9 cellular contexts compared by ENCODE assay signal in the genomic region with DNA sequence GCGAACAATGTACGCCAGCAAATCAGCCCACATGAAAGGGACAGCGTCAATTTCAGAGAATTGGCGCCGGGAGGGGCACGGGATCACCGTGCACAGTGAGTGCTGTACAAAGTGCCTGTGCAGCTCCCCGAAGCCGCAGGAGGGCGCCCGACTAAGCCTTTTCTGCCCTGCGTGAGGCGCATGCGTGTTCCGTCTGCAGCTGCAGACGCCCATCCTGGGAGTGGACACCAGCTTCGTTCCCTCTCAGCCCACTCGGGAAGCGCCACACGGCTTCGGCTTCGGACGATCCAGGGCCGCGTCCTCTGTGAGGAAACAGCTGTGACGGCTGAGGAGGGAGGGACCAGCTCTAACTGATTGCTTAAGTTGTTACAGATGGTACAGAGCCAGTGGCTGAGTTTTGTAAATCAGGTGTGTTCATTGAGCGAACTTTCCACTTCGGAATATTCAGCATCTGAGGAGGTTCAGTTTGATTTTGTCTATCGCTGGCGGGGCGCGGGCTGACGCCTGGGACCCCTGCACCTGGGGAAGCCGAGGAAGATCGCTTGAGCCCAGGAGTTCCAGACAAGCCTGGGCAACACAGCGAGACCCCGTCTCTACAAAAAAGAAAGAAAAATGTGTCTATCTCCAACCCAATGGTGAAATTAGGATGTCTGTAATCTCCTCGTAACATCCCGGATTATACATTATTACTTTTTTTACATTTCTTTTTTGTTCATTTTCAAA. TPM values are rescaled to one million over a fixed set of nuclear protein-coding genes. Genes with fewer than 3 reads are reported as not detected.
DNase-seq lines count a peak whose midpoint lies in the region; ATAC-seq and TF ChIP-seq lines count a peak whose summit lies in the region.
"Had no signal": no experiment of that assay in that cellular context is flagged by ENCODE, and none has a peak within 500 bp of the region (broad histone marks: within the 10 kb centered on the region; RNA-seq: fewer than 3 reads in every experiment).

No MANE protein-coding gene starts in this region.

- no peak overlapping the region for H2AK5ac ChIP-seq in mesenchymal stem cell (ENCODE audit: low read length, severe bottlenecking)

- H2BK12ac ChIP-seq in mesenchymal stem cell (ENCODE audit: low read length in 2 of 2), result no peak overlapping the region

- H2AFZ ChIP-seq in mesenchymal stem cell (ENCODE audit: low read depth, low read length), result peak overlapping the region; percentile 75

- H3K27ac ChIP-seq in CD8-positive, alpha-beta T cell (ENCODE audit: low read depth, low read length), result peak overlapping the region; percentile 38
- H3K27ac ChIP-seq in mesenchymal stem cell (ENCODE audit: low read length, poor library complexity, severe bottlenecking), result no peak overlapping the region
- H3K27ac ChIP-seq: KMS-11 had no signal

- peak; percentile 97 for ATAC-seq in CD8-positive, alpha-beta T cell
- ATAC-seq in HG03378 (IDR thresholded peaks at IDR 0.05; ENCODE audit: unreplicated experiment) (peak; percentile 49), HG03135 (IDR thresholded peaks at IDR 0.05; ENCODE audit: unreplicated experiment) (no peak)

- peak overlapping the region in 1 of 2 experiments; percentile 9 for H3K23ac ChIP-seq in mesenchymal stem cell (ENCODE audit: low read length in 2 of 2)

- no peak overlapping the region for H4K91ac ChIP-seq in mesenchymal stem cell (ENCODE audit: low read length)

- no peaks in the 10 kb centered on the region for H3K36me3 Mint-ChIP-seq in CD8-positive, alpha-beta T cell
- H3K36me3 Mint-ChIP-seq in endothelial cell (ENCODE audit: low read depth, unreplicated experiment), result no peaks in the 10 kb centered on the region

- H3K4me1 Mint-ChIP-seq in CD8-positive, alpha-beta T cell (ENCODE audit: low read depth), result peaks cover 26% of the 10 kb centered on the region
- H3K4me1 Mint-ChIP-seq in endothelial cell (ENCODE audit: unreplicated experiment), result peaks cover 4% of the 10 kb centered on the region

- no peak overlapping the region for H3K4ac ChIP-seq in mesenchymal stem cell (ENCODE audit: low read depth in 1 of 2, low read length in 2 of 2)

- CTCF ChIA-PET in CD8-positive, alpha-beta T cell (lab: Charles Lee), result interaction anchor here (0.5 to 7.8 kb wide), 13 partner anchors 10 to 232 kb away, joined by 3 to 75 read pairs (median 5); partner anchors contain the start of genes TRPV2 and ZNF287

- H3K79me1 ChIP-seq in mesenchymal stem cell (replicated peaks; ENCODE audit: low read length, poor library complexity, severe bottlenecking), result no peaks in the 10 kb centered on the region

- no peaks in the 10 kb centered on the region for H3K9me3 Mint-ChIP-seq in CD8-positive, alpha-beta T cell
- H3K9me3 Mint-ChIP-seq in endothelial cell (ENCODE audit: unreplicated experiment), result no peaks in the 10 kb centered on the region

- peak; percentile 77 for TF ChIP-seq CTCF in CD8-positive, alpha-beta T cell (IDR thresholded peaks at IDR 0.05)
- peak; percentile 73 for TF ChIP-seq CTCF in endothelial cell (IDR thresholded peaks at IDR 0.05; ENCODE audit: unreplicated experiment)

- peak; percentile 87 to 95 (median 93) for DNase-seq in CD8-positive, alpha-beta T cell
- DNase-seq in NOMO-1 (lab: John Stamatoyannopoulos, UW; ENCODE audit: unreplicated experiment in 2 of 2) (peak; percentile 81 to 85), endothelial cell (ENCODE audit: low spot score) (peak; percentile 91), mesenchymal stem cell (peak; percentile 84)
- peak; percentile 91 for DNase-seq in activated CD8-positive, alpha-beta memory T cell treated with anti-CD3 and anti-CD28 coated beads, Interleukin-2, amount 50 U/mL, for 4 hours
- peak; percentile 84 to 89 (median 88) for DNase-seq in stimulated activated CD4-positive, alpha-beta T cell treated with anti-CD3 and anti-CD28 coated beads, TNF-alpha, amount 100 ng/mL, for 4 hours (ENCODE audit: low read depth in 3 of 3)

- H3K4me2 ChIP-seq in mesenchymal stem cell (ENCODE audit: low read length, poor library complexity, severe bottlenecking), result no peak overlapping the region
- H3K4me2 ChIP-seq: KMS-11 had no signal

- peak overlapping the region; percentile 78 for H3K4me3 Mint-ChIP-seq in CD8-positive, alpha-beta T cell
- peak overlapping the region; percentile 31 for H3K4me3 Mint-ChIP-seq in endothelial cell (ENCODE audit: unreplicated experiment)

- no peak overlapping the region for H2BK5ac ChIP-seq in mesenchymal stem cell (ENCODE audit: low read depth, low read length, poor library complexity, severe bottlenecking)

- peaks cover 30% of the 10 kb centered on the region for H3K27me3 Mint-ChIP-seq in CD8-positive, alpha-beta T cell (ENCODE audit: low read depth)
- no peaks in the 10 kb centered on the region for H3K27me3 Mint-ChIP-seq in endothelial cell (ENCODE audit: unreplicated experiment)

- intact Hi-C loops in CD8-positive, alpha-beta T cell (cut with DNase I, micrococcal nuclease), result loop anchor here (1.0 to 10.0 kb wide), 3 partner anchors 15 to 200 kb away; partner anchors contain the start of genes ZNF287 (in 2 of the 2) and UBB (in 1 of the 2)

- H3K18ac ChIP-seq in mesenchymal stem cell (ENCODE audit: low read depth in 1 of 2, low read length in 2 of 2), result peak overlapping the region in 1 of 2 experiments; percentile 37

- POLR2A ChIA-PET in CD8-positive, alpha-beta T cell (lab: Charles Lee), result interaction anchor here (0.8 to 1.2 kb wide), 4 partner anchors 14 to 204 kb away, joined by 3 to 9 read pairs (median 4); partner anchors contain the start of genes UBB and ZNF287

- 17% methylated on average over 37 of the region's 39 CpGs for WGBS in mesenchymal stem cell

- peak overlapping the region; percentile 72 for H3K9ac ChIP-seq in mesenchymal stem cell (ENCODE audit: low read length)
- H3K9ac ChIP-seq: KMS-11 had no signal

- H3K9me3 ChIP-seq in CD8-positive, alpha-beta T cell (ENCODE audit: low read length), result no peaks in the 10 kb centered on the region
- H3K9me3 ChIP-seq in mesenchymal stem cell (ENCODE audit: control insufficient read depth, low read length), result peaks cover 4% of the 10 kb centered on the region

- H2BK15ac ChIP-seq in mesenchymal stem cell (ENCODE audit: low read depth, poor library complexity, severe bottlenecking), result no peak overlapping the region

- H3K27ac Mint-ChIP-seq in CD8-positive, alpha-beta T cell, result peak overlapping the region; percentile 91
- no peak overlapping the region for H3K27ac Mint-ChIP-seq in endothelial cell (ENCODE audit: unreplicated experiment)

- peaks cover 16% of the 10 kb centered on the region for H3K4me1 ChIP-seq in CD8-positive, alpha-beta T cell (ENCODE audit: insufficient read depth, low read length)
- peaks cover 2% of the 10 kb centered on the region for H3K4me1 ChIP-seq in mesenchymal stem cell (ENCODE audit: control insufficient read depth, insufficient read depth, low read depth, low read length)

- H3K36me3 ChIP-seq in CD8-positive, alpha-beta T cell (ENCODE audit: insufficient read depth, low read length), result no peaks in the 10 kb centered on the region
- H3K36me3 ChIP-seq in mesenchymal stem cell (ENCODE audit: control insufficient read depth in 1 of 2, insufficient read depth in 2 of 2, low read depth in 1 of 2, low read length in 2 of 2), result no peaks in the 10 kb centered on the region

- no peak overlapping the region for H2BK120ac ChIP-seq in mesenchymal stem cell (ENCODE audit: low read depth, low read length)

- H3K4me3 ChIP-seq in CD8-positive, alpha-beta T cell (ENCODE audit: low read depth, low read length), result peak overlapping the region; percentile 56
- peak overlapping the region; percentile 0 to 79 for H3K4me3 ChIP-seq in mesenchymal stem cell (ENCODE audit: insufficient read depth in 1 of 2, low read depth in 1 of 2, low read length in 2 of 2)

- H3K27me3 ChIP-seq in CD8-positive, alpha-beta T cell (ENCODE audit: insufficient read depth, low read length), result no peaks in the 10 kb centered on the region
- H3K27me3 ChIP-seq in mesenchymal stem cell (ENCODE audit: control insufficient read depth in 1 of 2, insufficient read depth in 1 of 2, low read length in 2 of 2), result peaks cover 14 to 18% of the 10 kb centered on the region in 2 experiments

- no peak overlapping the region for H3K14ac ChIP-seq in mesenchymal stem cell (ENCODE audit: low read length in 2 of 2)

- no peak overlapping the region for H4K8ac ChIP-seq in mesenchymal stem cell (ENCODE audit: low read length)

RNA-seq across cellular contexts. Expression of gene ZNF287, which starts 15.4 kb away (rescaled TPM):
- 10 to 100 TPM; 13.7 to 13.8 TPM for total RNA-seq in CD8-positive, alpha-beta T cell
- 8.0 TPM for total RNA-seq in endothelial cell (ENCODE audit: unreplicated experiment)
- 7.0 TPM for polyA plus RNA-seq in mesenchymal stem cell (2013, experiment 1 of 2)
- polyA plus RNA-seq in mesenchymal stem cell (2013, experiment 2 of 2), result 9.5 TPM
